ENCODE assay signal across 11 cellular contexts in the genomic region with DNA sequence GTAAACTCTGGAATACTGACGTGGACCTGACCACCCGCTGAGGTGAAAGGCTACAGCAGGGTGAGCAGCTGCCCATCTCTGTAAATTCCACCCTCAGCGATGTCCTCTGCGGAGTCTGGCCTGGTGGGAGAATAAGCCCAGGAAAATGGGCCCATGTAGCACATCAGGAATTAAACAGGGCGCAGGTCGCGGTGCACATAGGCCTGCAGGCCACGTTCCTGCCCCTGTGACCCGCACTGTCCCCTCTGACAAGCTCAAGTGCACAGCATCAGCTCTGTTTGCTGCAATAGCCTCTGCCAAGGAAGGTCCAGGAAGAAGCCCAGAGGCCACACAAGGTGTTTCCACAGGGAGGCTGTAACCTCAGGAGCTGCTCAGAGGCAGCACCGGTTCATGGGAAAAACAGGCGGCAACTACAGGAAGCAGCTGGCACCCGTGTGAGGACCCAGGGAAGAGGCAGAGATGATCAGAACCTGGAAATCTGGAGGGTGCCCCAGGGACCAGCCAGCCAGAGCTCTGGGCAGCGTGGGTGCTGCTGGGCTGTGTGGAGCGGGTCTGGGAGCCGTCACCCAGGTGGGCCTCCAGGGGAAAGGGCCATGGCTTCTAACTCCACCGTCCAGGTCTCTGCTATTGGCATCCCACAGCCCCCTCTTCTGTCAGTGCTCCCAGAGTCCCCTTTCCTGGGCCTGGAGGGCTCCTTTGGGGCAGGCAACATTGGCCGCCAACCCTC. TPM values are rescaled to one million over a fixed set of nuclear protein-coding genes. Genes with fewer than 3 reads are reported as not detected.
A peak's percentile ranks its signal among the peaks of the same experiment; 100 is the strongest.
DNase-seq lines count a peak whose midpoint lies in the region; ATAC-seq and TF ChIP-seq lines count a peak whose summit lies in the region.
"Had no signal": no experiment of that assay in that cellular context is flagged by ENCODE, and none has a peak within 500 bp of the region (broad histone marks: within the 10 kb centered on the region; RNA-seq: fewer than 3 reads in every experiment).

No MANE protein-coding gene starts in this region.

- no peak overlapping the region for H3K4me3 ChIP-seq in CD4-positive, CD25-positive, alpha-beta regulatory T cell (ENCODE audit: low read depth, low read length)
- H3K4me3 ChIP-seq in Peyer's patch (no peak overlapping the region), gastroesophageal sphincter (no peak overlapping the region), trophoblast cell (ENCODE audit: low read depth, low read length) (no peak overlapping the region)

- peak overlapping the region; percentile 33 for H3K4ac ChIP-seq in trophoblast cell (ENCODE audit: low read depth, low read length)

- H3K14ac ChIP-seq in trophoblast cell (ENCODE audit: low read length): peak overlapping the region; percentile 59

- H4K8ac ChIP-seq in trophoblast cell (ENCODE audit: low read depth, low read length): peak overlapping the region; percentile 17

- peak overlapping the region; percentile 29 for H3K18ac ChIP-seq in trophoblast cell (ENCODE audit: low read length)

- peak overlapping the region; percentile 38 for H2AK5ac ChIP-seq in trophoblast cell (ENCODE audit: low read length)

- peaks cover 0 to 1% (median 0%) of the 10 kb centered on the region in 7 donors for H3K9me3 Mint-ChIP-seq in CD4-positive, CD25-positive, alpha-beta regulatory T cell

- H3K9ac ChIP-seq in trophoblast cell (ENCODE audit: low read length): no peak overlapping the region

- peaks cover 17 to 54% (median 34%) of the 10 kb centered on the region in 4 donors for H3K4me1 Mint-ChIP-seq in CD4-positive, CD25-positive, alpha-beta regulatory T cell

- peaks cover 42% of the 10 kb centered on the region for H3K4me1 ChIP-seq in CD4-positive, CD25-positive, alpha-beta regulatory T cell (ENCODE audit: control insufficient read depth, insufficient read depth, low read length, poor library complexity, severe bottlenecking)
- H3K4me1 ChIP-seq in Peyer's patch: peaks cover 0 to 24% (median 3%) of the 10 kb centered on the region in 4 donors
- peaks cover 0 to 54% (median 20%) of the 10 kb centered on the region in 3 donors for H3K4me1 ChIP-seq in gastroesophageal sphincter
- H3K4me1 ChIP-seq in trophoblast cell (ENCODE audit: control insufficient read depth in 1 of 2, insufficient read depth in 2 of 2, low read length in 2 of 2): peaks cover 12 to 19% of the 10 kb centered on the region in 2 experiments

- H3K27ac ChIP-seq in CD4-positive, CD25-positive, alpha-beta regulatory T cell (ENCODE audit: insufficient read depth, low read length, poor library complexity, severe bottlenecking): peak overlapping the region; percentile 79
- H3K27ac ChIP-seq in Peyer's patch (peak overlapping the region; percentile 68 to 93 (median 80)), gastroesophageal sphincter (peak overlapping the region; percentile 6 to 94 (median 80)), trophoblast cell (ENCODE audit: low read depth, low read length) (no peak overlapping the region)

- H4K12ac ChIP-seq in trophoblast cell (ENCODE audit: low read depth, low read length): no peak overlapping the region

- H3K27me3 ChIP-seq in CD4-positive, CD25-positive, alpha-beta regulatory T cell (ENCODE audit: control insufficient read depth, insufficient read depth, low read length): no peaks in the 10 kb centered on the region
- H3K27me3 ChIP-seq in Peyer's patch (no peaks in the 10 kb centered on the region), gastroesophageal sphincter (no peaks in the 10 kb centered on the region), trophoblast cell (ENCODE audit: insufficient read depth, low read length) (no peaks in the 10 kb centered on the region)

- peaks cover 9% of the 10 kb centered on the region for H3K27me3 Mint-ChIP-seq in CD4-positive, CD25-positive, alpha-beta regulatory T cell

- H2BK12ac ChIP-seq in trophoblast cell (ENCODE audit: low read length): peak overlapping the region; percentile 89

- WGBS in gastroesophageal sphincter (ENCODE audit: low coverage in 1 of 2), 2 donors: 86% methylated on average over 4 of the region's 17 CpGs; no CpG with 5 or more reads in 1 of the 2 donors
- no CpG with 5 or more reads among the region's 17 CpGs for WGBS in trophoblast cell (ENCODE audit: extremely low coverage, insufficient coverage, insufficient read length)

- no peak overlapping the region for H3K23ac ChIP-seq in trophoblast cell (ENCODE audit: low read length)

- H2AFZ ChIP-seq in trophoblast cell (ENCODE audit: insufficient read depth, low read length, poor library complexity): peak overlapping the region; percentile 17

- peak overlapping the region; percentile 28 to 91 (median 72) for H3K4me3 Mint-ChIP-seq in CD4-positive, CD25-positive, alpha-beta regulatory T cell

- peak overlapping the region; percentile 55 for H4K91ac ChIP-seq in trophoblast cell (ENCODE audit: low read depth, low read length)

- H3K79me2 ChIP-seq in trophoblast cell (ENCODE audit: control insufficient read depth, insufficient read depth, low read length, poor library complexity): no peaks in the 10 kb centered on the region

- TF ChIP-seq CTCF in Peyer's patch (IDR thresholded peaks at IDR 0.05) (no peak), gastroesophageal sphincter (IDR thresholded peaks at IDR 0.05) (no peak)

- no peak for ATAC-seq in CD4-positive, CD25-positive, alpha-beta regulatory T cell (ENCODE audit: low read depth in 2 of 2)
- no peak for ATAC-seq in gastroesophageal sphincter
- no peak for ATAC-seq in GM21717 (IDR thresholded peaks at IDR 0.05; ENCODE audit: unreplicated experiment)
- no peak for ATAC-seq in HG02852 (IDR thresholded peaks at IDR 0.05; ENCODE audit: unreplicated experiment)

- peaks cover 7% of the 10 kb centered on the region for H3K79me1 ChIP-seq in trophoblast cell (ENCODE audit: low read length)

- no peak overlapping the region for H2BK5ac ChIP-seq in trophoblast cell (ENCODE audit: low read depth, low read length, poor library complexity)

- no peaks in the 10 kb centered on the region for H3K36me3 ChIP-seq in CD4-positive, CD25-positive, alpha-beta regulatory T cell (ENCODE audit: control insufficient read depth, insufficient read depth, low read length)
- H3K36me3 ChIP-seq in Peyer's patch: no peaks in the 10 kb centered on the region
- no peaks in the 10 kb centered on the region for H3K36me3 ChIP-seq in gastroesophageal sphincter
- H3K36me3 ChIP-seq in trophoblast cell (ENCODE audit: control insufficient read depth in 1 of 2, insufficient read depth in 2 of 2, low read length in 2 of 2): no peaks in the 10 kb centered on the region

- peak overlapping the region; percentile 29 for H2BK120ac ChIP-seq in trophoblast cell (ENCODE audit: insufficient read depth, low read length, poor library complexity)

- no peaks in the 10 kb centered on the region for H3K9me3 ChIP-seq in CD4-positive, CD25-positive, alpha-beta regulatory T cell (ENCODE audit: control insufficient read depth in 2 of 2, low read length in 2 of 2)
- H3K9me3 ChIP-seq in Peyer's patch: no peaks in the 10 kb centered on the region
- H3K9me3 ChIP-seq in gastroesophageal sphincter: no peaks in the 10 kb centered on the region
- H3K9me3 ChIP-seq in trophoblast cell (ENCODE audit: insufficient read depth, low read depth, low read length): no peaks in the 10 kb centered on the region

- DNase-seq in CD4-positive, CD25-positive, alpha-beta regulatory T cell: no peak
- no peak for DNase-seq in Peyer's patch
- DNase-seq in trophoblast cell: no peak
- DNase-seq in NCI-H1694 treated with DMSO at 0.1 percent for 48 hours (lab: John Stamatoyannopoulos, UW): no peak
- no peak for DNase-seq in NCI-H187 (lab: John Stamatoyannopoulos, UW)
- DNase-seq: NCI-H2081, SIG-M5 had no signal

- TF ChIP-seq POLR2A in Peyer's patch (IDR thresholded peaks at IDR 0.05) (no peak), gastroesophageal sphincter (IDR thresholded peaks at IDR 0.05) (no peak)

- no peak overlapping the region for H3K4me2 ChIP-seq in trophoblast cell (ENCODE audit: low read length)

- no peak for TF ChIP-seq EP300 in gastroesophageal sphincter (IDR thresholded peaks at IDR 0.05)

- peak overlapping the region in 2 of 3 donors; percentile 83 to 100 for H3K27ac Mint-ChIP-seq in CD4-positive, CD25-positive, alpha-beta regulatory T cell

- no peaks in the 10 kb centered on the region for H3K36me3 Mint-ChIP-seq in CD4-positive, CD25-positive, alpha-beta regulatory T cell

RNA-seq across cellular contexts. Expression of gene IFITM2, which starts 0.8 kb away (rescaled TPM):
- 376 TPM for total RNA-seq in CD4-positive, CD25-positive, alpha-beta regulatory T cell
- 1,000 to 10,000 TPM; 1,701 to 2,097 (median 1,858) TPM for polyA plus RNA-seq in CD4-positive, CD25-positive, alpha-beta regulatory T cell
- total RNA-seq in Peyer's patch (10 to 100 TPM; 15.6 to 98.2 (median 46.0) TPM), gastroesophageal sphincter (100 to 1,000 TPM in 3 of 4 donors, 10 to 100 TPM in 1; 89.3 to 183 (median 126) TPM)
- polyA plus RNA-seq in trophoblast cell (2013): 165 and 166 TPM in 2 replicates

RNA-seq across cellular contexts. Expression of gene IFITM1, which starts 7.0 kb away (rescaled TPM):
- 320 TPM for total RNA-seq in CD4-positive, CD25-positive, alpha-beta regulatory T cell
- 1,000 to 10,000 TPM; 1,249 to 1,544 (median 1,415) TPM for polyA plus RNA-seq in CD4-positive, CD25-positive, alpha-beta regulatory T cell
- total RNA-seq in Peyer's patch: 100 to 1,000 TPM in 2 of 4 donors, 10 to 100 TPM in 2; 45.9 to 141 (median 89.6) TPM
- 100 to 1,000 TPM in 3 of 4 donors, 10 to 100 TPM in 1; 29.9 to 138 (median 112) TPM for total RNA-seq in gastroesophageal sphincter
- polyA plus RNA-seq in trophoblast cell (2013): 84.5 and 88.4 TPM in 2 replicates

RNA-seq across cellular contexts. Expression of gene IFITM5, which starts 7.5 kb away (rescaled TPM):
- total RNA-seq in CD4-positive, CD25-positive, alpha-beta regulatory T cell: not detected
- not detected for polyA plus RNA-seq in CD4-positive, CD25-positive, alpha-beta regulatory T cell
- total RNA-seq in Peyer's patch (not detected), gastroesophageal sphincter (not detected)
- not detected in 2 replicates for polyA plus RNA-seq in trophoblast cell (2013)
- total RNA-seq: activated CD8-positive, alpha-beta memory T cell treated with anti-CD3 and anti-CD28 coated beads for 36 hours had no signal

RNA-seq across cellular contexts. Expression of gene IFITM3, which starts 13.9 kb away (rescaled TPM):
- 6.7 TPM for total RNA-seq in CD4-positive, CD25-positive, alpha-beta regulatory T cell
- 10 to 100 TPM in 2 of 4 donors, 1 to 10 TPM in 2; 3.5 to 94.8 (median 42.6) TPM for polyA plus RNA-seq in CD4-positive, CD25-positive, alpha-beta regulatory T cell
- total RNA-seq in Peyer's patch: 100 to 1,000 TPM in 1 of 4 donors, 10 to 100 TPM in 3; 30.6 to 200 (median 84.7) TPM
- 100 to 1,000 TPM; 219 to 467 (median 305) TPM for total RNA-seq in gastroesophageal sphincter
- 267 and 298 TPM in 2 replicates for polyA plus RNA-seq in trophoblast cell (2013)

RNA-seq across cellular contexts. Expression of gene PGGHG, which starts 17.9 kb away (rescaled TPM):
- 188 TPM for total RNA-seq in CD4-positive, CD25-positive, alpha-beta regulatory T cell
- 1 to 10 TPM; 1.5 to 2.9 (median 2.5) TPM for polyA plus RNA-seq in CD4-positive, CD25-positive, alpha-beta regulatory T cell
- 100 to 1,000 TPM in 3 of 4 donors, 10 to 100 TPM in 1; 94.2 to 385 (median 317) TPM for total RNA-seq in Peyer's patch
- 10 to 100 TPM in 2 of 4 donors, 1 to 10 TPM in 2; 8.5 to 35.3 (median 15.5) TPM for total RNA-seq in gastroesophageal sphincter
- 35.5 and 36.9 TPM in 2 replicates for polyA plus RNA-seq in trophoblast cell (2013)
